29 cellular contexts compared by ENCODE assay signal in the genomic region with DNA sequence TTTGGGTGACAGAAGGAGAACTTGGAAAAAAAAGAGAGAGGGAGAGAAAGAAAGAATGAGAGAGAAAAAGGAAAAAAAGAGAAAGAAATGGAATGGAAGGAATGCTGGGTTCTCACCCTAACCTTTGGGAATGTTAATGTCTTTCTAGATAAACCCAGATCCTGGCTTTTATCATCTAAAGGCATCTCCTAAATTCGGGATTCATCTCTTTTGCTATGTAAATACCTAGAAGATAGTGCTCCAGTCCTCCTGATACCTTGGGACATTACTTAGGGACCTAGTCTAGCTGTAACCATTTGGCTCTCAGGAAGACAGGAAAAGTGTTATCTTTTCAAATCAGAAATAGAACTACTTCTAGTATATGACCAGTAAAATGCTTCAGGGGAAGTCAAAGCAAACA. TPM values are rescaled to one million over a fixed set of nuclear protein-coding genes. Genes with fewer than 3 reads are reported as not detected.
"Had no signal": no experiment of that assay in that cellular context is flagged by ENCODE, and none has a peak within 500 bp of the region (broad histone marks: within the 10 kb centered on the region; RNA-seq: fewer than 3 reads in every experiment).

No MANE protein-coding gene starts in this region.

- DNase-seq: activated CD4-positive, alpha-beta T cell treated with anti-CD3 and anti-CD28 coated beads, Interleukin-2, amount 10 ng/mL, durations not matched to agents 24 days and 14 days; activated CD4-positive, alpha-beta T cell treated with anti-CD3 and anti-CD28 coated beads, Interleukin-2, amount 50 U/mL, for 4 hours; activated CD8-positive, alpha-beta T cell treated with anti-CD3 and anti-CD28 coated beads for 36 hours; activated gamma-delta T cell treated with Interleukin-2 at 50 U/mL for 16 hours; activated naive CD4-positive, alpha-beta T cell treated with anti-CD3 and anti-CD28 coated beads for 36 hours; activated T-cell treated with anti-CD3 and anti-CD28 coated beads, Interleukin-2, amount 50 U/mL, for 24 hours; adrenal gland; body of pancreas; NCI-H1092 treated with DMSO at 0.1 percent for 48 hours; NCI-H1417; NCI-H187 treated with DMSO at 0.1 percent for 48 hours; NCI-H2081; NCI-H345; NCI-H524 treated with DMSO at 0.1 percent for 48 hours; NK-92 treated with Interleukin-12 subunit alpha and Interleukin-12 subunit beta, amount 100 ng/mL, for 24 hours; PC-9; SIG-M5; T1000; WERI-Rb-1 had no signal

- H3K27ac Mint-ChIP-seq: activated CD4-positive, alpha-beta T cell treated with anti-CD3 and anti-CD28 coated beads, Interleukin-2, amount 10 ng/mL, durations not matched to agents 24 days and 14 days; activated CD8-positive, alpha-beta T cell treated with anti-CD3 and anti-CD28 coated beads for 36 hours; activated naive CD4-positive, alpha-beta T cell treated with anti-CD3 and anti-CD28 coated beads for 36 hours; activated naive CD4-positive, alpha-beta T cell treated with anti-CD3 and anti-CD28 coated beads, Interleukin-2, amount 50 U/mL, for 72 hours; activated T-cell treated with anti-CD3 and anti-CD28 coated beads, Interleukin-2, amount 50 U/mL, for 24 hours; activated T-helper 1 cell treated with anti-CD3 and anti-CD28 coated beads, Interleukin-12 subunit alpha, Interleukin-12 subunit beta, Interleukin-2, Interleukin-4 antibody, amounts not matched to agents 30 ng/mL and 10 ng/mL and 1 ng/mL, durations not matched to agents 14 hours and 24 hours and 36 hours had no signal

- H3K4me3 Mint-ChIP-seq: activated CD4-positive, alpha-beta T cell treated with anti-CD3 and anti-CD28 coated beads, Interleukin-2, amount 10 ng/mL, durations not matched to agents 24 days and 14 days; activated CD8-positive, alpha-beta T cell treated with anti-CD3 and anti-CD28 coated beads for 36 hours; activated naive CD4-positive, alpha-beta T cell treated with anti-CD3 and anti-CD28 coated beads for 36 hours; activated T-cell treated with anti-CD3 and anti-CD28 coated beads, Interleukin-2, amount 50 U/mL, for 24 hours; activated T-helper 1 cell treated with anti-CD3 and anti-CD28 coated beads, Interleukin-12 subunit alpha, Interleukin-12 subunit beta, Interleukin-2, Interleukin-4 antibody, amounts not matched to agents 30 ng/mL and 10 ng/mL and 1 ng/mL, durations not matched to agents 14 hours and 24 hours and 36 hours had no signal

- H3K4me3 ChIP-seq: adrenal gland, body of pancreas, breast epithelium, PC-9 had no signal

- H3K4me1 Mint-ChIP-seq: activated CD4-positive, alpha-beta T cell treated with anti-CD3 and anti-CD28 coated beads, Interleukin-2, amount 10 ng/mL, durations not matched to agents 24 days and 14 days had no signal

- H3K27ac ChIP-seq: adrenal gland, body of pancreas, breast epithelium, KMS-11, PC-9, RWPE1, WERI-Rb-1 had no signal

- H3K27me3 ChIP-seq: body of pancreas, breast epithelium had no signal

- H3K36me3 Mint-ChIP-seq: activated naive CD4-positive, alpha-beta T cell treated with anti-CD3 and anti-CD28 coated beads, Interleukin-2, amount 50 U/mL, for 72 hours had no signal

- ATAC-seq: activated CD8-positive, alpha-beta T cell treated with anti-CD3 and anti-CD28 coated beads for 36 hours; activated naive CD4-positive, alpha-beta T cell treated with anti-CD3 and anti-CD28 coated beads, Interleukin-2, amount 50 U/mL, for 72 hours; body of pancreas; Right ventricle myocardium inferior had no signal

- H3K9ac ChIP-seq: KMS-11 had no signal

- H3K4me1 ChIP-seq: adrenal gland, body of pancreas, breast epithelium had no signal

- H3K36me3 ChIP-seq: adrenal gland, breast epithelium, WERI-Rb-1 had no signal

- H2AFZ ChIP-seq: PC-9 had no signal

- H3K9me3 Mint-ChIP-seq: activated CD4-positive, alpha-beta T cell treated with anti-CD3 and anti-CD28 coated beads, Interleukin-2, amount 10 ng/mL, durations not matched to agents 24 days and 14 days; activated CD8-positive, alpha-beta T cell treated with anti-CD3 and anti-CD28 coated beads for 36 hours; activated naive CD4-positive, alpha-beta T cell treated with anti-CD3 and anti-CD28 coated beads for 36 hours; activated naive CD4-positive, alpha-beta T cell treated with anti-CD3 and anti-CD28 coated beads, Interleukin-2, amount 50 U/mL, for 72 hours; activated T-cell treated with anti-CD3 and anti-CD28 coated beads, Interleukin-2, amount 50 U/mL, for 24 hours; activated T-helper 1 cell treated with anti-CD3 and anti-CD28 coated beads, Interleukin-12 subunit alpha, Interleukin-12 subunit beta, Interleukin-2, Interleukin-4 antibody, amounts not matched to agents 30 ng/mL and 10 ng/mL and 1 ng/mL, durations not matched to agents 14 hours and 24 hours and 36 hours had no signal

- H3K4me2 ChIP-seq: KMS-11, PC-9 had no signal

- H3K9me3 ChIP-seq: adrenal gland, body of pancreas, breast epithelium had no signal

RNA-seq across cellular contexts. Expression of gene ASB5, which starts 34.9 kb away (rescaled TPM):
- total RNA-seq: activated CD4-positive, alpha-beta T cell treated with anti-CD3 and anti-CD28 coated beads, Interleukin-2, amount 10 ng/mL, durations not matched to agents 24 days and 14 days; activated CD8-positive, alpha-beta memory T cell treated with anti-CD3 and anti-CD28 coated beads for 36 hours; activated CD8-positive, alpha-beta T cell treated with anti-CD3 and anti-CD28 coated beads for 36 hours; activated naive CD4-positive, alpha-beta T cell treated with anti-CD3 and anti-CD28 coated beads for 36 hours; activated naive CD4-positive, alpha-beta T cell treated with anti-CD3 and anti-CD28 coated beads, Interleukin-2, amount 50 U/mL, for 72 hours; activated T-helper 1 cell treated with anti-CD3 and anti-CD28 coated beads, Interleukin-12 subunit alpha, Interleukin-12 subunit beta, Interleukin-2, Interleukin-4 antibody, amounts not matched to agents 30 ng/mL and 10 ng/mL and 1 ng/mL, durations not matched to agents 14 hours and 24 hours and 36 hours; body of pancreas; breast epithelium; OCI-LY7; PC-9; T-helper 1 cell treated with Interleukin-12 subunit alpha and Interleukin-12 subunit beta and Interleukin-4 antibody, amounts not matched to agents 30 ng/mL and 1 ng/mL, for 36 hours; T-helper 2 cell treated with Interferon-gamma antibody and Interleukin-4, amounts not matched to agents 100 ng/mL and 5 ng/mL, for 36 hours had no signal
